Comparison of ENCODE assay signal across 26 cellular contexts in genomic region chr15:43942157-43942556, GRCh38.
"Had no signal": no experiment of that assay in that cellular context is flagged by ENCODE, and none has a peak within 500 bp of the region (broad histone marks: within the 10 kb centered on the region; RNA-seq: fewer than 3 reads in every experiment).

No MANE protein-coding gene starts in this region.

- H3K36me3 ChIP-seq: Peyer's patch, SJCRH30 had no signal

- H3K27ac ChIP-seq: PC-9, Peyer's patch, SJCRH30 had no signal

- H3K9me3 ChIP-seq: Peyer's patch, SJCRH30 had no signal

- H3K9me3 Mint-ChIP-seq: T-cell had no signal

- H3K4me1 Mint-ChIP-seq: T-cell had no signal

- ATAC-seq: HepG2, Right ventricle myocardium inferior, T-cell had no signal

- H3K27me3 ChIP-seq: Peyer's patch, SJCRH30 had no signal

- H3K27ac Mint-ChIP-seq: T-cell had no signal

- H3K4me2 ChIP-seq: PC-9 had no signal

- H3K4me1 ChIP-seq: Peyer's patch, SJCRH30 had no signal

- H2AFZ ChIP-seq: PC-9 had no signal

- DNase-seq: IMR-90, Kasumi-1, KG1, MV-4-11, NCI-H1048, NCI-H1105, NCI-H1417, NCI-H1436 treated with DMSO at 0.1 percent for 48 hours, NCI-H1694, NCI-H187 treated with DMSO at 0.1 percent for 48 hours, NCI-H2081, NCI-H2107, NCI-H2227 treated with DMSO at 0.1 percent for 48 hours, NCI-H446, NCI-H510A treated with DMSO at 0.1 percent for 48 hours, NCI-H526, NCI-H748 treated with DMSO at 0.1 percent for 48 hours, OCI-M1, PC-9, SHP77 treated with DMSO at 0.1 percent for 48 hours, SJCRH30, SW 1271, T-cell had no signal

- H3K4me3 Mint-ChIP-seq: T-cell had no signal

- H3K36me3 Mint-ChIP-seq: T-cell had no signal

- H3K4me3 ChIP-seq: PC-9, Peyer's patch, SJCRH30 had no signal
